Comparison of ENCODE assay signal across 20 cellular contexts in the genomic region with DNA sequence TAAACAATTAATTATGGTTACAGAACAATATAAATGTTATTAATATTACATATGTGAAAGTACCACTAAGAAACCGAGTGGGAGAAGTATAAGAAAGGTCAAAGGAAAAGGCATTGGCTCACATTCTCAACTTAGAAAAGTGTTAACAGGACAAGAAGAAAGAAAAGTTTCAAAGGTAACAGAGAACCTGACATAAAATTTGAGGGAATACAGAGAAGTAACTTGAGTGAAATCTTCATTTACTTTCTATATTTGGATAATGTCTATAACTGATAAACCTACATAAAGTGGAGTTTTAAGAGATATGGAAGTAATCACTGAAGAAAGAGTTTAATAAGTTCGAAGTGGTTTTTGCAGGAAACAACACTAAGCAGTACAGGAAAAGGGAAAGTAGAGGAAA. TPM values are rescaled to one million over a fixed set of nuclear protein-coding genes. Genes with fewer than 3 reads are reported as not detected.
DNase-seq lines count a peak whose midpoint lies in the region; ATAC-seq and TF ChIP-seq lines count a peak whose summit lies in the region.
"Had no signal": no experiment of that assay in that cellular context is flagged by ENCODE, and none has a peak within 500 bp of the region (broad histone marks: within the 10 kb centered on the region; RNA-seq: fewer than 3 reads in every experiment).

No MANE protein-coding gene starts in this region.

- H3K9me3 ChIP-seq in left ventricle myocardium inferior (replicated peaks): no peaks in the 10 kb centered on the region
- H3K9me3 ChIP-seq: HAP-1 had no signal

- peak overlapping the region; percentile 20 for H3K27ac Mint-ChIP-seq in activated T-helper 1 cell treated with anti-CD3 and anti-CD28 coated beads, Interleukin-12 subunit alpha, Interleukin-12 subunit beta, Interleukin-2, Interleukin-4 antibody, amounts not matched to agents 30 ng/mL and 10 ng/mL and 1 ng/mL, durations not matched to agents 14 hours and 24 hours and 36 hours
- peak overlapping the region; percentile 59 to 89 (median 79) for H3K27ac Mint-ChIP-seq in immature natural killer cell
- H3K27ac Mint-ChIP-seq in nephron progenitor cell: no peak overlapping the region
- H3K27ac Mint-ChIP-seq: activated T-helper 2 cell treated with anti-CD3 and anti-CD28 coated beads, Interferon-gamma antibody, Interleukin-2, Interleukin-4, amounts not matched to agents 10 μg/mL and 5 μg/mL and 100 μg/mL, durations not matched to agents 14 hours and 24 hours and 36 hours had no signal

- H3K27me3 ChIP-seq in left ventricle myocardium inferior (ENCODE audit: low read depth) (no peaks in the 10 kb centered on the region), foreskin keratinocyte (no peaks in the 10 kb centered on the region)

- H3K9me3 Mint-ChIP-seq in activated T-helper 1 cell treated with anti-CD3 and anti-CD28 coated beads, Interleukin-12 subunit alpha, Interleukin-12 subunit beta, Interleukin-2, Interleukin-4 antibody, amounts not matched to agents 30 ng/mL and 10 ng/mL and 1 ng/mL, durations not matched to agents 14 hours and 24 hours and 36 hours: peaks cover 5% of the 10 kb centered on the region
- H3K9me3 Mint-ChIP-seq in immature natural killer cell (no peaks in the 10 kb centered on the region), nephron progenitor cell (no peaks in the 10 kb centered on the region)

- peak overlapping the region; percentile 10 for H3K4me3 Mint-ChIP-seq in activated T-helper 1 cell treated with anti-CD3 and anti-CD28 coated beads, Interleukin-12 subunit alpha, Interleukin-12 subunit beta, Interleukin-2, Interleukin-4 antibody, amounts not matched to agents 30 ng/mL and 10 ng/mL and 1 ng/mL, durations not matched to agents 14 hours and 24 hours and 36 hours
- peak overlapping the region; percentile 63 to 79 (median 75) for H3K4me3 Mint-ChIP-seq in immature natural killer cell
- H3K4me3 Mint-ChIP-seq in nephron progenitor cell: no peak overlapping the region
- H3K4me3 Mint-ChIP-seq: brain had no signal

- ATAC-seq in Right ventricle myocardium inferior (no peak), foreskin keratinocyte (no peak), GM21786 (IDR thresholded peaks at IDR 0.05; ENCODE audit: unreplicated experiment) (no peak)

- DNase-seq in left ventricle myocardium inferior (no peak), Right ventricle myocardium inferior (ENCODE audit: missing footprints) (no peak), immature natural killer cell (no peak), foreskin keratinocyte (no peak), substantia nigra (lab: John Stamatoyannopoulos, UW) (no peak), nephron progenitor cell (no peak)
- DNase-seq in activated T-helper 1 cell treated with anti-CD3 and anti-CD28 coated beads, Interleukin-12 subunit alpha, Interleukin-12 subunit beta, Interleukin-2, Interleukin-4 antibody, amounts not matched to agents 30 ng/mL and 10 ng/mL and 1 ng/mL, durations not matched to agents 14 hours and 24 hours and 36 hours (ENCODE audit: low spot score): no peak
- DNase-seq: DMS153; effector memory CD4-positive, alpha-beta T cell; foreskin melanocyte; Karpas-422; NCI-H1694 treated with DMSO at 0.1 percent for 48 hours; NCI-H510A treated with DMSO at 0.1 percent for 48 hours; occipital lobe; stimulated activated naive CD4-positive, alpha-beta T cell treated with Interleukin-2 at 50 U/mL for 16 hours had no signal

- intact Hi-C loops in left ventricle myocardium inferior (cut with micrococcal nuclease) (no loop called here), Right ventricle myocardium inferior (cut with DNase I) (no loop called here)
- intact Hi-C loops in activated T-helper 1 cell treated with anti-CD3 and anti-CD28 coated beads, Interleukin-12 subunit alpha, Interleukin-12 subunit beta, Interleukin-2, Interleukin-4 antibody, amounts not matched to agents 30 ng/mL and 10 ng/mL and 1 ng/mL, durations not matched to agents 14 hours and 24 hours and 36 hours (cut with micrococcal nuclease): no loop called here

- H3K36me3 Mint-ChIP-seq in activated T-helper 1 cell treated with anti-CD3 and anti-CD28 coated beads, Interleukin-12 subunit alpha, Interleukin-12 subunit beta, Interleukin-2, Interleukin-4 antibody, amounts not matched to agents 30 ng/mL and 10 ng/mL and 1 ng/mL, durations not matched to agents 14 hours and 24 hours and 36 hours (ENCODE audit: low read depth): peaks cover 11% of the 10 kb centered on the region
- H3K36me3 Mint-ChIP-seq in immature natural killer cell (no peaks in the 10 kb centered on the region), nephron progenitor cell (ENCODE audit: low read depth) (peaks cover 24% of the 10 kb centered on the region)

- peaks cover 56% of the 10 kb centered on the region for H3K4me1 ChIP-seq in left ventricle myocardium inferior
- peaks cover 42% of the 10 kb centered on the region for H3K4me1 ChIP-seq in foreskin keratinocyte

- no peak for TF ChIP-seq CTCF in left ventricle myocardium inferior (IDR thresholded peaks at IDR 0.05; ENCODE audit: borderline replicate concordance)
- no peak for TF ChIP-seq CTCF in foreskin keratinocyte (conservative IDR thresholded peaks at IDR 0.05)
- no peak for TF ChIP-seq CTCF in nephron progenitor cell (IDR thresholded peaks at IDR 0.05)

- no peaks in the 10 kb centered on the region for H3K27me3 Mint-ChIP-seq in activated T-helper 1 cell treated with anti-CD3 and anti-CD28 coated beads, Interleukin-12 subunit alpha, Interleukin-12 subunit beta, Interleukin-2, Interleukin-4 antibody, amounts not matched to agents 30 ng/mL and 10 ng/mL and 1 ng/mL, durations not matched to agents 14 hours and 24 hours and 36 hours (ENCODE audit: insufficient read depth)
- H3K27me3 Mint-ChIP-seq in immature natural killer cell (ENCODE audit: low read depth in 3 of 3) (no peaks in the 10 kb centered on the region), nephron progenitor cell (ENCODE audit: low read depth, poor library complexity) (no peaks in the 10 kb centered on the region)
- H3K27me3 Mint-ChIP-seq: brain had no signal

- no peaks in the 10 kb centered on the region for H3K36me3 ChIP-seq in left ventricle myocardium inferior
- H3K36me3 ChIP-seq: HAP-1 had no signal

- peaks cover 54% of the 10 kb centered on the region for H3K4me1 Mint-ChIP-seq in activated T-helper 1 cell treated with anti-CD3 and anti-CD28 coated beads, Interleukin-12 subunit alpha, Interleukin-12 subunit beta, Interleukin-2, Interleukin-4 antibody, amounts not matched to agents 30 ng/mL and 10 ng/mL and 1 ng/mL, durations not matched to agents 14 hours and 24 hours and 36 hours (ENCODE audit: low read depth)
- H3K4me1 Mint-ChIP-seq in immature natural killer cell (peaks cover 65 to 82% of the 10 kb centered on the region in 2 donors), nephron progenitor cell (no peaks in the 10 kb centered on the region)

- H3K4me3 ChIP-seq in left ventricle myocardium inferior: no peak overlapping the region
- H3K4me3 ChIP-seq: HAP-1, skin epidermis had no signal

- peak overlapping the region; percentile 55 for H3K27ac ChIP-seq in left ventricle myocardium inferior (replicated peaks)
- H3K27ac ChIP-seq in foreskin keratinocyte: no peak overlapping the region
- no peak overlapping the region for H3K27ac ChIP-seq in substantia nigra (ENCODE audit: low read depth, low read length, poor library complexity, severe bottlenecking)

RNA-seq across cellular contexts. Expression of a gene that starts 30.1 kb away (rescaled TPM):
- 30.6 TPM for total RNA-seq in left ventricle myocardium inferior
- 31.1 TPM for total RNA-seq in Right ventricle myocardium inferior
- total RNA-seq in activated T-helper 1 cell treated with anti-CD3 and anti-CD28 coated beads, Interleukin-12 subunit alpha, Interleukin-12 subunit beta, Interleukin-2, Interleukin-4 antibody, amounts not matched to agents 30 ng/mL and 10 ng/mL and 1 ng/mL, durations not matched to agents 14 hours and 24 hours and 36 hours: 69.6 and 74.6 TPM in 2 replicates
- polyA plus RNA-seq in immature natural killer cell: 10 to 100 TPM; 14.3 to 25.6 (median 18.2) TPM
- total RNA-seq in foreskin keratinocyte: 60.1 and 60.4 TPM in 2 replicates
- 40.3 and 42.6 TPM in 2 replicates for polyA plus RNA-seq in foreskin keratinocyte
